In the genomic region with DNA sequence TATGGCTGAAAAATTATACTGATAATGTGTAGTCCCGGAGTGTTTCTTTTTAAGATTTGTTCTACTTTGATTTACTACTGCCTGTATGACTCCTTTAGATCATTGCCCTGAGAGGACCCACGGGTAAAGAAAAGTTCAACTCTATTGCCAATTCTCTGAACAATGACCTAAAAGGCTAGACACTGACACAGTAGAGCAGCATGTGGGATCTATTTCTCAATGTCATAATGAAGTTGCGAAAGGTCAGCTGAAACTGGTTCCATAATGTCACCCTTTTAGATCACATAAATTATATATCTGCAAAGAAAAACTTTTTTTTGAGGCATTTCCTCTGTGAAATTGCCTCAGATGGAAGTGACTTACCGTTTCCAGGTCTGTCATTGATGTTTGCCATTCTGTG, we compare ENCODE assay signal across 18 cellular contexts.
DNase-seq lines count a peak whose midpoint lies in the region; ATAC-seq and TF ChIP-seq lines count a peak whose summit lies in the region.
"Had no signal": no experiment of that assay in that cellular context is flagged by ENCODE, and none has a peak within 500 bp of the region (broad histone marks: within the 10 kb centered on the region; RNA-seq: fewer than 3 reads in every experiment).

No MANE protein-coding gene starts in this region.

- TF ChIP-seq POLR2A in IMR-90 (IDR thresholded peaks at IDR 0.05; ENCODE audit: low read depth, low read length): no peak

- H3K4me2 ChIP-seq in IMR-90 (ENCODE audit: low read depth, low read length): no peak overlapping the region
- H3K4me2 ChIP-seq: A549 had no signal

- H2BK120ac ChIP-seq in IMR-90 (ENCODE audit: low read depth, low read length): no peak overlapping the region

- peak; percentile 37 for DNase-seq in AG10803 (ENCODE audit: low read depth)
- no peak for DNase-seq in IMR-90
- DNase-seq in OCI-M1 (lab: John Stamatoyannopoulos, UW): peak; percentile 41
- DNase-seq in foreskin fibroblast: peak; percentile 6 to 20
- no peak for DNase-seq in activated naive CD4-positive, alpha-beta T cell treated with anti-CD3 and anti-CD28 coated beads, Interleukin-2, amount 50 U/mL, for 16 hours
- DNase-seq in amygdala (lab: John Stamatoyannopoulos, UW): no peak
- no peak for DNase-seq in HFFc6
- DNase-seq: CD4-positive, CD25-positive, alpha-beta regulatory T cell; EL; HCEC 1CT; NCI-H1092 treated with DMSO at 0.1 percent for 48 hours; NCI-H1694; NCI-H524; SHP77 treated with DMSO at 0.1 percent for 48 hours had no signal

- no peak overlapping the region for H4K8ac ChIP-seq in IMR-90 (ENCODE audit: low read depth in 2 of 2, low read length in 2 of 2)

- no peak overlapping the region for H3K14ac ChIP-seq in IMR-90 (replicated peaks; ENCODE audit: low read depth, low read length)

- no peaks in the 10 kb centered on the region for H4K20me1 ChIP-seq in IMR-90 (ENCODE audit: insufficient read depth, low read length)

- intact Hi-C loops in IMR-90 (cut with micrococcal nuclease): no loop called here

- H4K5ac ChIP-seq in IMR-90 (ENCODE audit: low read depth, low read length): no peak overlapping the region

- no peak overlapping the region for H3K18ac ChIP-seq in IMR-90 (ENCODE audit: low read depth, low read length)

- whole genome bisulfite sequencing in IMR-90 (ENCODE audit: extremely low coverage in 2 of 2, insufficient read length in 1 of 2), 2 experiments: 60% methylated on average over 1 of the region's 4 CpGs; no CpG with 5 or more reads in 1 of the 2 experiments

- H2AK9ac ChIP-seq in IMR-90 (replicated peaks; ENCODE audit: low read depth, low read length, poor library complexity): no peak overlapping the region

- POLR2A ChIA-PET in IMR-90 (lab: Charles Lee; ENCODE audit: unreplicated experiment): no interaction called here

- H3K56ac ChIP-seq in IMR-90 (ENCODE audit: extremely low read depth, insufficient read depth, low read length): no peak overlapping the region

- no peak overlapping the region for H3K4ac ChIP-seq in IMR-90 (ENCODE audit: low read depth, low read length)

- TF ChIP-seq CTCF in AG10803 (conservative IDR thresholded peaks at IDR 0.05; ENCODE audit: low read length): no peak
- no peak for TF ChIP-seq CTCF in IMR-90 (conservative IDR thresholded peaks at IDR 0.05; ENCODE audit: low read depth, low read length)
- TF ChIP-seq CTCF in foreskin fibroblast (IDR thresholded peaks at IDR 0.05; ENCODE audit: low read depth, low read length): no peak
- no peak for TF ChIP-seq CTCF in HFFc6 (IDR thresholded peaks at IDR 0.05)

- H2BK5ac ChIP-seq in IMR-90 (ENCODE audit: low read depth, low read length, poor library complexity, severe bottlenecking): no peak overlapping the region

- H3K27me3 Mint-ChIP-seq in HFFc6 (ENCODE audit: insufficient read depth): no peaks in the 10 kb centered on the region
- H3K27me3 Mint-ChIP-seq: B cell; CD4-positive, CD25-positive, alpha-beta regulatory T cell had no signal

- H3K4me1 ChIP-seq in IMR-90 (ENCODE audit: control insufficient read depth, insufficient read depth, low read length): no peaks in the 10 kb centered on the region
- H3K4me1 ChIP-seq: A549 had no signal

- H3K4me1 Mint-ChIP-seq in HFFc6 (ENCODE audit: low read depth): peaks cover 6% of the 10 kb centered on the region; the same call in 1 of the 2 replicates
- H3K4me1 Mint-ChIP-seq: B cell; CD4-positive, CD25-positive, alpha-beta regulatory T cell had no signal

- ATAC-seq in IMR-90 (ENCODE audit: low read depth) (no peak), GM21381 (IDR thresholded peaks at IDR 0.05; ENCODE audit: unreplicated experiment) (no peak)
- ATAC-seq: A549, K562 had no signal

- H3K9me1 ChIP-seq in IMR-90 (ENCODE audit: insufficient read depth, low read length): no peaks in the 10 kb centered on the region

- no peaks in the 10 kb centered on the region for H3K9me3 Mint-ChIP-seq in HFFc6

- no peak overlapping the region for H3K4me3 Mint-ChIP-seq in HFFc6
- H3K4me3 Mint-ChIP-seq: B cell; CD4-positive, CD25-positive, alpha-beta regulatory T cell had no signal

- in situ Hi-C loops in IMR-90 (cut with MboI; ENCODE audit: low sequenced_read_pairs): no loop called here

- dilution Hi-C loops in IMR-90 (cut with HindIII; ENCODE audit: low sequenced_read_pairs, unreplicated experiment): no loop called here

- no peak overlapping the region for H2AK5ac ChIP-seq in IMR-90 (ENCODE audit: low read depth, low read length)

- no peak overlapping the region for H3K4me3 ChIP-seq in AG10803 (ENCODE audit: low read length)
- no peak overlapping the region for H3K4me3 ChIP-seq in IMR-90 (ENCODE audit: insufficient read depth, low read depth, low read length)
- H3K4me3 ChIP-seq in foreskin fibroblast (ENCODE audit: low read depth in 1 of 2, low read length in 2 of 2): no peak overlapping the region
- H3K4me3 ChIP-seq: A549, K562 had no signal

- H4K91ac ChIP-seq in IMR-90 (ENCODE audit: insufficient read depth, low read depth, low read length): no peak overlapping the region

- H2BK15ac ChIP-seq in IMR-90 (ENCODE audit: low read depth, low read length): no peak overlapping the region

- no peaks in the 10 kb centered on the region for H3K36me3 ChIP-seq in IMR-90 (ENCODE audit: control insufficient read depth, insufficient read depth, low read length)

- no peak overlapping the region for H3K27ac Mint-ChIP-seq in HFFc6
- H3K27ac Mint-ChIP-seq: B cell; CD4-positive, CD25-positive, alpha-beta regulatory T cell had no signal

- no peaks in the 10 kb centered on the region for H3K9me3 ChIP-seq in IMR-90 (ENCODE audit: control insufficient read depth, insufficient read depth, low read length)
- H3K9me3 ChIP-seq: A549 had no signal

- no peaks in the 10 kb centered on the region for H3K79me1 ChIP-seq in IMR-90 (ENCODE audit: low read depth in 1 of 2, low read length in 2 of 2)

- H2AFZ ChIP-seq in IMR-90 (replicated peaks; ENCODE audit: low read length, poor library complexity): no peak overlapping the region

- TF ChIP-seq RAD21 in IMR-90 (IDR thresholded peaks at IDR 0.05; ENCODE audit: low read length): no peak

- no peak overlapping the region for H3K23ac ChIP-seq in IMR-90 (ENCODE audit: low read depth, low read length)

- CTCF ChIA-PET in IMR-90 (lab: Yijun Ruan, JAX): no interaction called here

- H3K36me3 Mint-ChIP-seq in HFFc6 (ENCODE audit: low read depth): peaks cover 5% of the 10 kb centered on the region; the same call in 1 of the 2 replicates
- H3K36me3 Mint-ChIP-seq: CD4-positive, CD25-positive, alpha-beta regulatory T cell had no signal

- no peak overlapping the region for H3K27ac ChIP-seq in IMR-90 (ENCODE audit: insufficient read depth, low read length)
- H3K27ac ChIP-seq: A549 had no signal

- H3K27me3 ChIP-seq in IMR-90 (ENCODE audit: control insufficient read depth, insufficient read depth, low read length): no peaks in the 10 kb centered on the region

- no TSS peak for BruUV-seq in IMR-90 (replicated peaks; lab: Mats Ljungman, UMichigan)

- no peak overlapping the region for H2BK20ac ChIP-seq in IMR-90 (ENCODE audit: low read depth, low read length)

- no peak overlapping the region for H3K9ac ChIP-seq in IMR-90 (ENCODE audit: low read depth, low read length)

TF ChIP-seq in IMR-90, 13 proteins besides CTCF, POLR2A, EP300 and RAD21:
- TF ChIP-seq CEBPB (IDR thresholded peaks at IDR 0.05; ENCODE audit: low read depth, low read length) (peak; percentile 32; the same call in 1 of the 2 replicates), SMC3 (IDR thresholded peaks at IDR 0.05; ENCODE audit: low read depth, low read length) (no peak)

Comparison
In these comparisons a context has a peak if more than half of its experiments do, and no peak if none do; other contexts are left out.
1. DNase-seq: peak in AG10803 (single experiment), OCI-M1 (single experiment) and foreskin fibroblast (2 of 2); none in IMR-90 (single experiment), activated naive CD4-positive, alpha-beta T cell treated with anti-CD3 and anti-CD28 coated beads, Interleukin-2, amount 50 U/mL, for 16 hours (single experiment), amygdala (0 of 56) and HFFc6 (single experiment).